Comparison of ENCODE assay signal across 26 cellular contexts in genomic region chr4:5918331-5919030, GRCh38. TPM values are rescaled to one million over a fixed set of nuclear protein-coding genes. Genes with fewer than 3 reads are reported as not detected.
"Had no signal": no experiment of that assay in that cellular context is flagged by ENCODE, and none has a peak within 500 bp of the region (broad histone marks: within the 10 kb centered on the region; RNA-seq: fewer than 3 reads in every experiment).

No MANE protein-coding gene starts in this region.

- H3K4me1 ChIP-seq: parathyroid adenoma, psoas muscle, transverse colon had no signal

- DNase-seq: activated CD4-positive, alpha-beta T cell treated with anti-CD3 and anti-CD28 coated beads, Interleukin-2, amount 10 ng/mL, durations not matched to agents 24 days and 14 days; activated CD8-positive, alpha-beta T cell treated with anti-CD3 and anti-CD28 coated beads for 36 hours; activated naive CD8-positive, alpha-beta T cell treated with anti-CD3 and anti-CD28 coated beads, Interleukin-2, amount 50 U/mL, for 24 hours; activated T-cell treated with anti-CD3 and anti-CD28 coated beads, Interleukin-2, amount 50 U/mL, for 4 hours; amygdala; caudate nucleus; cortex of kidney; effector memory CD8-positive, alpha-beta T cell; foreskin fibroblast; head of caudate nucleus; hippocampal formation; naive thymus-derived CD8-positive, alpha-beta T cell; occipital lobe; psoas muscle; stimulated activated CD4-positive, alpha-beta T cell treated with anti-CD3 and anti-CD28 coated beads, Interleukin-1b, Interleukin-23, amount 100 ng/mL, for 48 hours; stimulated activated naive CD4-positive, alpha-beta T cell; T1000; transverse colon; WERI-Rb-1 had no signal

- H3K27ac ChIP-seq: parathyroid adenoma, psoas muscle, transverse colon, WERI-Rb-1 had no signal

- H3K4me1 Mint-ChIP-seq: activated CD4-positive, alpha-beta T cell treated with anti-CD3 and anti-CD28 coated beads, Interleukin-2, amount 10 ng/mL, durations not matched to agents 24 days and 14 days; activated naive CD4-positive, alpha-beta T cell treated with anti-CD3 and anti-CD28 coated beads, Interleukin-2, amount 50 U/mL, for 24 hours; activated naive CD8-positive, alpha-beta T cell treated with anti-CD3 and anti-CD28 coated beads, Interleukin-2, amount 50 U/mL, for 24 hours; memory B cell had no signal

- H3K9me3 Mint-ChIP-seq: activated CD4-positive, alpha-beta T cell treated with anti-CD3 and anti-CD28 coated beads, Interleukin-2, amount 10 ng/mL, durations not matched to agents 24 days and 14 days; activated CD8-positive, alpha-beta T cell treated with anti-CD3 and anti-CD28 coated beads for 36 hours; activated naive CD4-positive, alpha-beta T cell treated with anti-CD3 and anti-CD28 coated beads, Interleukin-2, amount 50 U/mL, for 24 hours; activated naive CD8-positive, alpha-beta T cell treated with anti-CD3 and anti-CD28 coated beads, Interleukin-2, amount 50 U/mL, for 24 hours; activated T-cell treated with anti-CD3 and anti-CD28 coated beads, Interleukin-2, amount 50 U/mL, for 4 hours; activated T-helper 2 cell treated with anti-CD3 and anti-CD28 coated beads, Interferon-gamma antibody, Interleukin-2, Interleukin-4, amounts not matched to agents 10 μg/mL and 5 μg/mL and 100 μg/mL, durations not matched to agents 14 hours and 24 hours and 36 hours; effector memory CD8-positive, alpha-beta T cell; neural crest cell had no signal

- H3K4me3 ChIP-seq: psoas muscle, smooth muscle cell, transverse colon had no signal

- H3K4me3 Mint-ChIP-seq: activated CD4-positive, alpha-beta T cell treated with anti-CD3 and anti-CD28 coated beads, Interleukin-2, amount 10 ng/mL, durations not matched to agents 24 days and 14 days; activated CD8-positive, alpha-beta T cell treated with anti-CD3 and anti-CD28 coated beads for 36 hours; activated naive CD4-positive, alpha-beta T cell treated with anti-CD3 and anti-CD28 coated beads, Interleukin-2, amount 50 U/mL, for 24 hours; activated naive CD8-positive, alpha-beta T cell treated with anti-CD3 and anti-CD28 coated beads, Interleukin-2, amount 50 U/mL, for 24 hours; activated T-cell treated with anti-CD3 and anti-CD28 coated beads, Interleukin-2, amount 50 U/mL, for 4 hours; effector memory CD8-positive, alpha-beta T cell; memory B cell; naive thymus-derived CD8-positive, alpha-beta T cell; neural crest cell had no signal

- H3K36me3 ChIP-seq: transverse colon, WERI-Rb-1 had no signal

- H3K9me3 ChIP-seq: psoas muscle, transverse colon had no signal

- H3K27me3 Mint-ChIP-seq: activated CD4-positive, alpha-beta T cell treated with anti-CD3 and anti-CD28 coated beads, Interleukin-2, amount 10 ng/mL, durations not matched to agents 24 days and 14 days had no signal

- H3K36me3 Mint-ChIP-seq: activated naive CD4-positive, alpha-beta T cell treated with anti-CD3 and anti-CD28 coated beads, Interleukin-2, amount 50 U/mL, for 24 hours; naive thymus-derived CD8-positive, alpha-beta T cell had no signal

- H3K9ac ChIP-seq: parathyroid adenoma had no signal

- H3K4me2 ChIP-seq: smooth muscle cell had no signal

- H3K27ac Mint-ChIP-seq: activated CD4-positive, alpha-beta T cell treated with anti-CD3 and anti-CD28 coated beads, Interleukin-2, amount 10 ng/mL, durations not matched to agents 24 days and 14 days; activated CD8-positive, alpha-beta T cell treated with anti-CD3 and anti-CD28 coated beads for 36 hours; activated naive CD4-positive, alpha-beta T cell treated with anti-CD3 and anti-CD28 coated beads, Interleukin-2, amount 50 U/mL, for 24 hours; activated naive CD8-positive, alpha-beta T cell treated with anti-CD3 and anti-CD28 coated beads, Interleukin-2, amount 50 U/mL, for 24 hours; activated T-helper 2 cell treated with anti-CD3 and anti-CD28 coated beads, Interferon-gamma antibody, Interleukin-2, Interleukin-4, amounts not matched to agents 10 μg/mL and 5 μg/mL and 100 μg/mL, durations not matched to agents 14 hours and 24 hours and 36 hours; effector memory CD8-positive, alpha-beta T cell; memory B cell; naive thymus-derived CD8-positive, alpha-beta T cell had no signal

RNA-seq across cellular contexts. Expression of gene CRMP1, which starts 25.6 kb away (rescaled TPM):
- total RNA-seq: activated CD4-positive, alpha-beta T cell treated with anti-CD3 and anti-CD28 coated beads, Interleukin-2, amount 10 ng/mL, durations not matched to agents 24 days and 14 days; activated CD8-positive, alpha-beta T cell treated with anti-CD3 and anti-CD28 coated beads for 36 hours; endothelial cell of umbilical vein; naive thymus-derived CD8-positive, alpha-beta T cell had no signal
